ENCODE assay signal across 12 cellular contexts in genomic region chr2:71613953-71614925, GRCh38.
DNase-seq lines count a peak whose midpoint lies in the region; ATAC-seq and TF ChIP-seq lines count a peak whose summit lies in the region.
"Had no signal": no experiment of that assay in that cellular context is flagged by ENCODE, and none has a peak within 500 bp of the region (broad histone marks: within the 10 kb centered on the region; RNA-seq: fewer than 3 reads in every experiment).

No MANE protein-coding gene starts in this region.

- H3K36me3 Mint-ChIP-seq in endothelial cell (ENCODE audit: low read depth, unreplicated experiment) (peaks cover 46% of the 10 kb centered on the region), nephron (ENCODE audit: low read depth) (no peaks in the 10 kb centered on the region), type B pancreatic cell (no peaks in the 10 kb centered on the region)
- H3K36me3 Mint-ChIP-seq: activated naive CD4-positive, alpha-beta T cell treated with anti-CD3 and anti-CD28 coated beads, Interleukin-2, amount 50 U/mL, for 72 hours; IgD-negative memory B cell had no signal

- peaks cover 22% of the 10 kb centered on the region for H3K4me1 Mint-ChIP-seq in endothelial cell (ENCODE audit: unreplicated experiment)
- peaks cover 20% of the 10 kb centered on the region for H3K4me1 Mint-ChIP-seq in nephron
- H3K4me1 Mint-ChIP-seq in type B pancreatic cell (ENCODE audit: unreplicated experiment) = peaks cover 7% of the 10 kb centered on the region
- H3K4me1 Mint-ChIP-seq: IgD-negative memory B cell had no signal

- peaks cover 29% of the 10 kb centered on the region for H3K27me3 Mint-ChIP-seq in endothelial cell (ENCODE audit: unreplicated experiment)
- peaks cover 19% of the 10 kb centered on the region for H3K27me3 Mint-ChIP-seq in nephron (ENCODE audit: low read depth)
- no peaks in the 10 kb centered on the region for H3K27me3 Mint-ChIP-seq in type B pancreatic cell
- H3K27me3 Mint-ChIP-seq: IgD-negative memory B cell had no signal

- TF ChIP-seq CTCF in endothelial cell (IDR thresholded peaks at IDR 0.05; ENCODE audit: unreplicated experiment) = no peak
- no peak for TF ChIP-seq CTCF in nephron (IDR thresholded peaks at IDR 0.05; ENCODE audit: unreplicated experiment in 3 of 3)
- no peak for TF ChIP-seq CTCF in type B pancreatic cell (conservative IDR thresholded peaks at IDR 0.05)

- no peak for ATAC-seq in activated CD4-positive, CD25-positive, alpha-beta regulatory T cell treated with anti-CD3 and anti-CD28 coated beads, Interleukin-2, amount 50 U/mL, for 24 hours
- ATAC-seq in GM18517 (IDR thresholded peaks at IDR 0.05; ENCODE audit: unreplicated experiment) = no peak
- ATAC-seq: activated naive CD4-positive, alpha-beta T cell treated with anti-CD3 and anti-CD28 coated beads, Interleukin-2, amount 50 U/mL, for 72 hours had no signal

- H3K4me3 Mint-ChIP-seq in endothelial cell (ENCODE audit: unreplicated experiment) (peak overlapping the region; percentile 72), nephron (peak overlapping the region in 1 of 3 experiments; percentile 11), type B pancreatic cell (no peak overlapping the region)
- H3K4me3 Mint-ChIP-seq: IgD-negative memory B cell had no signal

- H3K9me3 Mint-ChIP-seq in endothelial cell (ENCODE audit: unreplicated experiment) = no peaks in the 10 kb centered on the region
- no peaks in the 10 kb centered on the region for H3K9me3 Mint-ChIP-seq in nephron
- no peaks in the 10 kb centered on the region for H3K9me3 Mint-ChIP-seq in type B pancreatic cell
- H3K9me3 Mint-ChIP-seq: activated naive CD4-positive, alpha-beta T cell treated with anti-CD3 and anti-CD28 coated beads, Interleukin-2, amount 50 U/mL, for 72 hours; IgD-negative memory B cell had no signal

- H3K27ac Mint-ChIP-seq in endothelial cell (ENCODE audit: unreplicated experiment) (no peak overlapping the region), nephron (peak overlapping the region; percentile 34 to 92 (median 88)), type B pancreatic cell (no peak overlapping the region)
- H3K27ac Mint-ChIP-seq: IgD-negative memory B cell had no signal

- peak; percentile 9 for DNase-seq in activated CD4-positive, CD25-positive, alpha-beta regulatory T cell treated with anti-CD3 and anti-CD28 coated beads, Interleukin-2, amount 50 U/mL, for 72 hours
- DNase-seq in endothelial cell (ENCODE audit: low spot score) = peak; percentile 1
- DNase-seq in type B pancreatic cell (ENCODE audit: extremely low spot score, unreplicated experiment) = peak; percentile 34
- DNase-seq in SIG-M5 treated with dmso at 0.1 percent for 504 hours (lab: John Stamatoyannopoulos, UW; ENCODE audit: unreplicated experiment) = no peak
- no peak for DNase-seq in NAMALWA (ENCODE audit: low spot score)
- DNase-seq: NCI-H1436 treated with DMSO at 0.1 percent for 48 hours, NCI-H774 had no signal

Comparison
In these comparisons a context has a peak if more than half of its experiments do, and no peak if none do; other contexts are left out.
1. DNase-seq: peak in activated CD4-positive, CD25-positive, alpha-beta regulatory T cell treated with anti-CD3 and anti-CD28 coated beads, Interleukin-2, amount 50 U/mL, for 72 hours (single experiment), endothelial cell (single experiment) and type B pancreatic cell (single experiment); none in SIG-M5 treated with dmso at 0.1 percent for 504 hours (single experiment) and NAMALWA (single experiment).
2. H3K27ac Mint-ChIP-seq: peak in nephron (3 of 3); none in endothelial cell (single experiment) and type B pancreatic cell (single experiment).